ENCODE assay signal across 1 cellular context in the genomic region with DNA sequence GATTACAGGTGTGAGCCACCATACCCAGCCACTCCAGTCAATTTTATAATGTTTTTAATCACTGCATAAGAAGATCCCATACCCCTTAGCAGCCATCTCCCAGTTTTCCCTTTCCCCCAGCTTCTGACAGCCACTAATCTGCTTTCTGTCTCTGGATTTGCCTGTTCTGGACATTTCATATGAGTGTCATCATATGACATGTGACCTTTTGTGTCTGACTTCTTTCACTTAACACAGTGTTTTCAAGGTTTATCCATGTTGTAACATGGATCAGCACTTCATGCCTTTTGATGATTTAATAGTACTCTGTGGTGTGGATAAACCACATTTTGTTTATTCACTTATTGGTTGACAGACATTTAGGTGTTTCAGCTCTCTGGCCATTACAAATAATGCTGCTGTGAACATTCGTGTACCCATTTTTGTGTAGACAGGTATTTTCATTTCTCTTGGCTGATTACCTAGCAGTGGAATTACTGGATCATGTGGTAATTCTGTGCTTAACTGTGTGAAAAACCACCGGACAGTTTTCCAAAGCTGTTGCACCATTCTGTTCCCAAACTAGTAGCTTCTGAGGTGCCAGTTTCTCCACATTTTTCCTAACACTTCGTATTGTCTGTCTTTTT.
TF ChIP-seq lines count a peak whose summit lies in the region.

No MANE protein-coding gene starts in this region.

TF ChIP-seq in K562, 482 proteins besides CTCF, POLR2A, EP300 and RAD21 (continued from another document and continues in another):
- TF ChIP-seq, protein P1, sequence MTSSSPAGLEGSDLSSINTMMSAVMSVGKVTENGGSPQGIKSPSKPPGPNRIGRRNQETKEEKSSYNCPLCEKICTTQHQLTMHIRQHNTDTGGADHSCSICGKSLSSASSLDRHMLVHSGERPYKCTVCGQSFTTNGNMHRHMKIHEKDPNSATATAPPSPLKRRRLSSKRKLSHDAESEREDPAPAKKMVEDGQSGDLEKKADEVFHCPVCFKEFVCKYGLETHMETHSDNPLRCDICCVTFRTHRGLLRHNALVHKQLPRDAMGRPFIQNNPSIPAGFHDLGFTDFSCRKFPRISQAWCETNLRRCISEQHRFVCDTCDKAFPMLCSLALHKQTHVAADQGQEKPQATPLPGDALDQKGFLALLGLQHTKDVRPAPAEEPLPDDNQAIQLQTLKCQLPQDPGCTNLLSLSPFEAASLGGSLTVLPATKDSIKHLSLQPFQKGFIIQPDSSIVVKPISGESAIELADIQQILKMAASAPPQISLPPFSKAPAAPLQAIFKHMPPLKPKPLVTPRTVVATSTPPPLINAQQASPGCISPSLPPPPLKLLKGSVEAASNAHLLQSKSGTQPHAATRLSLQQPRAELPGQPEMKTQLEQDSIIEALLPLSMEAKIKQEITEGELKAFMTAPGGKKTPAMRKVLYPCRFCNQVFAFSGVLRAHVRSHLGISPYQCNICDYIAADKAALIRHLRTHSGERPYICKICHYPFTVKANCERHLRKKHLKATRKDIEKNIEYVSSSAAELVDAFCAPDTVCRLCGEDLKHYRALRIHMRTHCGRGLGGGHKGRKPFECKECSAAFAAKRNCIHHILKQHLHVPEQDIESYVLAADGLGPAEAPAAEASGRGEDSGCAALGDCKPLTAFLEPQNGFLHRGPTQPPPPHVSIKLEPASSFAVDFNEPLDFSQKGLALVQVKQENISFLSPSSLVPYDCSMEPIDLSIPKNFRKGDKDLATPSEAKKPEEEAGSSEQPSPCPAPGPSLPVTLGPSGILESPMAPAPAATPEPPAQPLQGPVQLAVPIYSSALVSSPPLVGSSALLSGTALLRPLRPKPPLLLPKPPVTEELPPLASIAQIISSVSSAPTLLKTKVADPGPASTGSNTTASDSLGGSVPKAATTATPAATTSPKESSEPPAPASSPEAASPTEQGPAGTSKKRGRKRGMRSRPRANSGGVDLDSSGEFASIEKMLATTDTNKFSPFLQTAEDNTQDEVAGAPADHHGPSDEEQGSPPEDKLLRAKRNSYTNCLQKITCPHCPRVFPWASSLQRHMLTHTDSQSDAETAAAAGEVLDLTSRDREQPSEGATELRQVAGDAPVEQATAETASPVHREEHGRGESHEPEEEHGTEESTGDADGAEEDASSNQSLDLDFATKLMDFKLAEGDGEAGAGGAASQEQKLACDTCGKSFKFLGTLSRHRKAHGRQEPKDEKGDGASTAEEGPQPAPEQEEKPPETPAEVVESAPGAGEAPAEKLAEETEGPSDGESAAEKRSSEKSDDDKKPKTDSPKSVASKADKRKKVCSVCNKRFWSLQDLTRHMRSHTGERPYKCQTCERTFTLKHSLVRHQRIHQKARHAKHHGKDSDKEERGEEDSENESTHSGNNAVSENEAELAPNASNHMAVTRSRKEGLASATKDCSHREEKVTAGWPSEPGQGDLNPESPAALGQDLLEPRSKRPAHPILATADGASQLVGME (CRISPR knock-in tag; IDR thresholded peaks at IDR 0.05): no peak
- TF ChIP-seq, protein P2, sequence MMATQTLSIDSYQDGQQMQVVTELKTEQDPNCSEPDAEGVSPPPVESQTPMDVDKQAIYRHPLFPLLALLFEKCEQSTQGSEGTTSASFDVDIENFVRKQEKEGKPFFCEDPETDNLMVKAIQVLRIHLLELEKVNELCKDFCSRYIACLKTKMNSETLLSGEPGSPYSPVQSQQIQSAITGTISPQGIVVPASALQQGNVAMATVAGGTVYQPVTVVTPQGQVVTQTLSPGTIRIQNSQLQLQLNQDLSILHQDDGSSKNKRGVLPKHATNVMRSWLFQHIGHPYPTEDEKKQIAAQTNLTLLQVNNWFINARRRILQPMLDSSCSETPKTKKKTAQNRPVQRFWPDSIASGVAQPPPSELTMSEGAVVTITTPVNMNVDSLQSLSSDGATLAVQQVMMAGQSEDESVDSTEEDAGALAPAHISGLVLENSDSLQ (IDR thresholded peaks at IDR 0.05): peak; percentile 65
- TF ChIP-seq ZNF134 (CRISPR knock-in tag; conservative IDR thresholded peaks at IDR 0.05) (no peak), NCOA1 (IDR thresholded peaks at IDR 0.05; ENCODE audit: low read depth) (no peak), CEBPG (CRISPR knock-in tag; IDR thresholded peaks at IDR 0.05) (peak; percentile 73; the same call in 1 of the 2 replicates), CEBPG (tag; conservative IDR thresholded peaks at IDR 0.05 in 1 of 2, IDR thresholded peaks at IDR 0.05 in 1 of 2) (peak in 1 of 2 experiments; percentile 89; a peak in 2 of 4 replicates), ADNP (tag; IDR thresholded peaks at IDR 0.05) (no peak), MYC (IDR thresholded peaks at IDR 0.05; ENCODE audit: low read depth, low read length) (0 out of 2 replicates have a peak, but pooled peaks have one; percentile 35), MYC (CRISPR knock-in tag; IDR thresholded peaks at IDR 0.05; ENCODE audit: borderline replicate concordance, low read depth) (no peak), TRIM24 (IDR thresholded peaks at IDR 0.05) (peak; percentile 87 to 91; a peak in 2 of 4 replicates), ZNF24 (IDR thresholded peaks at IDR 0.05) (no peak), PTTG1 (tag; IDR thresholded peaks at IDR 0.05; ENCODE audit: low read depth) (peak; percentile 54; the same call in 1 of the 2 replicates), EP400 (IDR thresholded peaks at IDR 0.05) (peak; percentile 55; the same call in 1 of the 2 replicates), SRSF7 (optimal IDR thresholded peaks at IDR 0.05; ENCODE audit: low read depth, low read length) (no peak), KAT7 (CRISPR knock-in tag; IDR thresholded peaks at IDR 0.05; ENCODE audit: borderline replicate concordance) (no peak), POLR2H (tag; IDR thresholded peaks at IDR 0.05; ENCODE audit: low read depth) (peak; percentile 43; the same call in 1 of the 2 replicates), HDAC3 (IDR thresholded peaks at IDR 0.05; ENCODE audit: borderline replicate concordance, partially characterized antibody) (no peak), FOSL1 (tag; conservative IDR thresholded peaks at IDR 0.05) (0 out of 2 replicates have a peak, but pooled peaks have one; percentile 11), HSF4 (CRISPR knock-in tag; IDR thresholded peaks at IDR 0.05; ENCODE audit: borderline replicate concordance) (0 out of 2 replicates have a peak, but pooled peaks have one; percentile 57), CCAR2 (IDR thresholded peaks at IDR 0.05; ENCODE audit: low read depth, low read length) (no peak), SAP30 (IDR thresholded peaks at IDR 0.05; ENCODE audit: borderline replicate concordance, insufficient read depth, low read depth, low read length, poor library complexity, severe bottlenecking) (no peak), KLF16 (IDR thresholded peaks at IDR 0.05) (no peak), COPS2 (conservative IDR thresholded peaks at IDR 0.05) (no peak), HDAC8 (tag; IDR thresholded peaks at IDR 0.05) (0 out of 2 replicates have a peak, but pooled peaks have one; percentile 13), ZNF217 (CRISPR knock-in tag; IDR thresholded peaks at IDR 0.05) (no peak), TARDBP (IDR thresholded peaks at IDR 0.05) (no peak), MEIS2 (IDR thresholded peaks at IDR 0.05; ENCODE audit: partially characterized antibody) (peak; percentile 34), ZNF146 (CRISPR knock-in tag; IDR thresholded peaks at IDR 0.05; ENCODE audit: unreplicated experiment) (no peak), ZBTB17 (CRISPR knock-in tag; IDR thresholded peaks at IDR 0.05) (0 out of 2 replicates have a peak, but pooled peaks have one; percentile 32), SIN3B (IDR thresholded peaks at IDR 0.05; ENCODE audit: low read depth) (no peak), ETV5 (CRISPR knock-in tag; IDR thresholded peaks at IDR 0.05; ENCODE audit: low read depth) (no peak)
- TF ChIP-seq, protein P3, sequence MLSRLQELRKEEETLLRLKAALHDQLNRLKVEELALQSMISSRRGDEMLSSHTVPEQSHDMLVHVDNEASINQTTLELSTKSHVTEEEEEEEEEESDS (CRISPR knock-in tag; IDR thresholded peaks at IDR 0.05): no peak
- TF ChIP-seq, protein P4, sequence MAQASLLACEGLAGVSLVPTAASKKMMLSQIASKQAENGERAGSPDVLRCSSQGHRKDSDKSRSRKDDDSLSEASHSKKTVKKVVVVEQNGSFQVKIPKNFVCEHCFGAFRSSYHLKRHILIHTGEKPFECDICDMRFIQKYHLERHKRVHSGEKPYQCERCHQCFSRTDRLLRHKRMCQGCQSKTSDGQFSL (CRISPR knock-in tag; IDR thresholded peaks at IDR 0.05): no peak
- TF ChIP-seq, protein P4 (tag; IDR thresholded peaks at IDR 0.05): 0 out of 4 replicates have a peak, but pooled peaks of 1 of the 2 experiments have one; percentile 33
- TF ChIP-seq, protein P5, sequence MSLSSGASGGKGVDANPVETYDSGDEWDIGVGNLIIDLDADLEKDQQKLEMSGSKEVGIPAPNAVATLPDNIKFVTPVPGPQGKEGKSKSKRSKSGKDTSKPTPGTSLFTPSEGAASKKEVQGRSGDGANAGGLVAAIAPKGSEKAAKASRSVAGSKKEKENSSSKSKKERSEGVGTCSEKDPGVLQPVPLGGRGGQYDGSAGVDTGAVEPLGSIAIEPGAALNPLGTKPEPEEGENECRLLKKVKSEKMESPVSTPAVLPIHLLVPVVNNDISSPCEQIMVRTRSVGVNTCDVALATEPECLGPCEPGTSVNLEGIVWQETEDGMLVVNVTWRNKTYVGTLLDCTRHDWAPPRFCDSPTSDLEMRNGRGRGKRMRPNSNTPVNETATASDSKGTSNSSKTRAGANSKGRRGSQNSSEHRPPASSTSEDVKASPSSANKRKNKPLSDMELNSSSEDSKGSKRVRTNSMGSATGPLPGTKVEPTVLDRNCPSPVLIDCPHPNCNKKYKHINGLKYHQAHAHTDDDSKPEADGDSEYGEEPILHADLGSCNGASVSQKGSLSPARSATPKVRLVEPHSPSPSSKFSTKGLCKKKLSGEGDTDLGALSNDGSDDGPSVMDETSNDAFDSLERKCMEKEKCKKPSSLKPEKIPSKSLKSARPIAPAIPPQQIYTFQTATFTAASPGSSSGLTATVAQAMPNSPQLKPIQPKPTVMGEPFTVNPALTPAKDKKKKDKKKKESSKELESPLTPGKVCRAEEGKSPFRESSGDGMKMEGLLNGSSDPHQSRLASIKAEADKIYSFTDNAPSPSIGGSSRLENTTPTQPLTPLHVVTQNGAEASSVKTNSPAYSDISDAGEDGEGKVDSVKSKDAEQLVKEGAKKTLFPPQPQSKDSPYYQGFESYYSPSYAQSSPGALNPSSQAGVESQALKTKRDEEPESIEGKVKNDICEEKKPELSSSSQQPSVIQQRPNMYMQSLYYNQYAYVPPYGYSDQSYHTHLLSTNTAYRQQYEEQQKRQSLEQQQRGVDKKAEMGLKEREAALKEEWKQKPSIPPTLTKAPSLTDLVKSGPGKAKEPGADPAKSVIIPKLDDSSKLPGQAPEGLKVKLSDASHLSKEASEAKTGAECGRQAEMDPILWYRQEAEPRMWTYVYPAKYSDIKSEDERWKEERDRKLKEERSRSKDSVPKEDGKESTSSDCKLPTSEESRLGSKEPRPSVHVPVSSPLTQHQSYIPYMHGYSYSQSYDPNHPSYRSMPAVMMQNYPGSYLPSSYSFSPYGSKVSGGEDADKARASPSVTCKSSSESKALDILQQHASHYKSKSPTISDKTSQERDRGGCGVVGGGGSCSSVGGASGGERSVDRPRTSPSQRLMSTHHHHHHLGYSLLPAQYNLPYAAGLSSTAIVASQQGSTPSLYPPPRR (CRISPR knock-in tag; IDR thresholded peaks at IDR 0.05; ENCODE audit: borderline replicate concordance): no peak
- TF ChIP-seq, protein P6, sequence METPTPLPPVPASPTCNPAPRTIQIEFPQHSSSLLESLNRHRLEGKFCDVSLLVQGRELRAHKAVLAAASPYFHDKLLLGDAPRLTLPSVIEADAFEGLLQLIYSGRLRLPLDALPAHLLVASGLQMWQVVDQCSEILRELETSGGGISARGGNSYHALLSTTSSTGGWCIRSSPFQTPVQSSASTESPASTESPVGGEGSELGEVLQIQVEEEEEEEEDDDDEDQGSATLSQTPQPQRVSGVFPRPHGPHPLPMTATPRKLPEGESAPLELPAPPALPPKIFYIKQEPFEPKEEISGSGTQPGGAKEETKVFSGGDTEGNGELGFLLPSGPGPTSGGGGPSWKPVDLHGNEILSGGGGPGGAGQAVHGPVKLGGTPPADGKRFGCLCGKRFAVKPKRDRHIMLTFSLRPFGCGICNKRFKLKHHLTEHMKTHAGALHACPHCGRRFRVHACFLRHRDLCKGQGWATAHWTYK (CRISPR knock-in tag; IDR thresholded peaks at IDR 0.05): no peak
- TF ChIP-seq, protein P7, sequence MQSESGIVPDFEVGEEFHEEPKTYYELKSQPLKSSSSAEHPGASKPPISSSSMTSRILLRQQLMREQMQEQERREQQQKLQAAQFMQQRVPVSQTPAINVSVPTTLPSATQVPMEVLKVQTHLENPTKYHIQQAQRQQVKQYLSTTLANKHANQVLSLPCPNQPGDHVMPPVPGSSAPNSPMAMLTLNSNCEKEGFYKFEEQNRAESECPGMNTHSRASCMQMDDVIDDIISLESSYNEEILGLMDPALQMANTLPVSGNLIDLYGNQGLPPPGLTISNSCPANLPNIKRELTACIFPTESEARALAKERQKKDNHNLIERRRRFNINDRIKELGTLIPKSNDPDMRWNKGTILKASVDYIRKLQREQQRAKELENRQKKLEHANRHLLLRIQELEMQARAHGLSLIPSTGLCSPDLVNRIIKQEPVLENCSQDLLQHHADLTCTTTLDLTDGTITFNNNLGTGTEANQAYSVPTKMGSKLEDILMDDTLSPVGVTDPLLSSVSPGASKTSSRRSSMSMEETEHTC (IDR thresholded peaks at IDR 0.05): no peak
